12 cellular contexts compared by ENCODE assay signal in genomic region chrX:48520455-48520854, GRCh38. TPM values are rescaled to one million over a fixed set of nuclear protein-coding genes. Genes with fewer than 3 reads are reported as not detected.
DNase-seq lines count a peak whose midpoint lies in the region; ATAC-seq, FAIRE-seq and TF ChIP-seq lines count a peak whose summit lies in the region.
"Had no signal": no experiment of that assay in that cellular context is flagged by ENCODE, and none has a peak within 500 bp of the region (broad histone marks: within the 10 kb centered on the region; RNA-seq: fewer than 3 reads in every experiment).

No MANE protein-coding gene starts in this region.

- peak overlapping the region; percentile 86 to 93 (median 90) for H3K4me3 Mint-ChIP-seq in CD4-positive, alpha-beta memory T cell
- H3K4me3 Mint-ChIP-seq in nephron progenitor cell: peak overlapping the region; percentile 91

- peaks cover 0 to 6% (median 0%) of the 10 kb centered on the region in 8 donors for H3K9me3 Mint-ChIP-seq in CD4-positive, alpha-beta memory T cell
- peaks cover 0 to 3% of the 10 kb centered on the region in 2 donors for H3K9me3 Mint-ChIP-seq in activated naive CD4-positive, alpha-beta T cell treated with anti-CD3 and anti-CD28 coated beads, Interleukin-2, amount 50 U/mL, for 72 hours
- peaks cover 46% of the 10 kb centered on the region for H3K9me3 Mint-ChIP-seq in nephron progenitor cell

- H3K27me3 Mint-ChIP-seq in CD4-positive, alpha-beta memory T cell: no peaks in the 10 kb centered on the region
- H3K27me3 Mint-ChIP-seq in nephron progenitor cell (ENCODE audit: low read depth, poor library complexity): peaks cover under 1% of the 10 kb centered on the region

- POLR2A ChIA-PET in CD4-positive, alpha-beta memory T cell (lab: Charles Lee; ENCODE audit: partially characterized antibody): interaction anchor here (3.4 to 4.0 kb wide), 3 partner anchors 12 to 54 kb away, joined by 17 to 46 read pairs (median 19); partner anchors contain the start of genes PORCN, RBM3 and TBC1D25

- FAIRE-seq in urothelium cell line (lab: Jason Lieb, UNC): no peak
- FAIRE-seq: frontal cortex, TTC549 had no signal

- no peak overlapping the region for H3K4me3 ChIP-seq in CD4-positive, alpha-beta memory T cell (ENCODE audit: low read length in 2 of 2)
- H3K4me3 ChIP-seq in HL-60 (replicated peaks; ENCODE audit: insufficient read depth, low read length): no peak overlapping the region

- peaks cover 28% of the 10 kb centered on the region for H3K4me1 ChIP-seq in CD4-positive, alpha-beta memory T cell (ENCODE audit: insufficient read depth, low read length)

- no peak for ATAC-seq in activated naive CD4-positive, alpha-beta T cell treated with anti-CD3 and anti-CD28 coated beads, Interleukin-2, amount 50 U/mL, for 72 hours
- ATAC-seq in GM19035 (IDR thresholded peaks at IDR 0.05; ENCODE audit: unreplicated experiment): no peak

- H3K36me3 ChIP-seq in CD4-positive, alpha-beta memory T cell (ENCODE audit: insufficient read depth, low read length): no peaks in the 10 kb centered on the region

- no peaks in the 10 kb centered on the region for H3K9me3 ChIP-seq in CD4-positive, alpha-beta memory T cell (ENCODE audit: control insufficient read depth in 1 of 2, low read length in 2 of 2)

- intact Hi-C loops in CD4-positive, alpha-beta memory T cell (cut with micrococcal nuclease): loop anchor here (5.0 kb wide), 1 partner anchor 448 kb away; the partner anchor contains the start of gene ZNF630

- no peak for DNase-seq in CD4-positive, alpha-beta memory T cell
- DNase-seq in HL-60 (ENCODE audit: low read depth in 1 of 2, low spot score in 1 of 2) (no peak), nephron progenitor cell (no peak), urothelium cell line (ENCODE audit: low spot score) (no peak), AG08396 (ENCODE audit: low spot score) (no peak)
- DNase-seq in activated naive CD4-positive, alpha-beta T cell treated with anti-CD3 and anti-CD28 coated beads, Interleukin-2, amount 50 U/mL, for 72 hours (ENCODE audit: low spot score in 2 of 2): no peak
- DNase-seq: Kasumi-1; NCI-H2081; stimulated activated CD4-positive, alpha-beta T cell treated with anti-CD3 and anti-CD28 coated beads, Interleukin-2, amount 100 ng/mL, for 48 hours had no signal

- H3K27ac Mint-ChIP-seq in CD4-positive, alpha-beta memory T cell: peak overlapping the region; percentile 89 to 98 (median 97)
- peak overlapping the region; percentile 95 to 97 for H3K27ac Mint-ChIP-seq in activated naive CD4-positive, alpha-beta T cell treated with anti-CD3 and anti-CD28 coated beads, Interleukin-2, amount 50 U/mL, for 72 hours
- H3K27ac Mint-ChIP-seq in nephron progenitor cell: no peak overlapping the region

- TF ChIP-seq CTCF in HL-60 (IDR thresholded peaks at IDR 0.05; ENCODE audit: insufficient read depth, low read length) (no peak), nephron progenitor cell (IDR thresholded peaks at IDR 0.05) (no peak)

- CTCF ChIA-PET in CD4-positive, alpha-beta memory T cell (lab: Charles Lee; ENCODE audit: partially characterized antibody): no interaction called here

- no peaks in the 10 kb centered on the region for H3K27me3 ChIP-seq in CD4-positive, alpha-beta memory T cell (ENCODE audit: insufficient read depth, low read length)
- no peaks in the 10 kb centered on the region for H3K27me3 ChIP-seq in HL-60 (ENCODE audit: insufficient read depth, poor library complexity, severe bottlenecking)

- H3K27ac ChIP-seq in CD4-positive, alpha-beta memory T cell (ENCODE audit: low read depth, low read length): no peak overlapping the region
- H3K27ac ChIP-seq in HL-60 (replicated peaks): peak overlapping the region; percentile 66

- peaks cover 16 to 37% (median 23%) of the 10 kb centered on the region in 4 donors for H3K4me1 Mint-ChIP-seq in CD4-positive, alpha-beta memory T cell
- H3K4me1 Mint-ChIP-seq in nephron progenitor cell: peaks cover 15% of the 10 kb centered on the region

- H3K36me3 Mint-ChIP-seq in CD4-positive, alpha-beta memory T cell: peaks cover 7 to 19% of the 10 kb centered on the region in 2 donors
- H3K36me3 Mint-ChIP-seq in activated naive CD4-positive, alpha-beta T cell treated with anti-CD3 and anti-CD28 coated beads, Interleukin-2, amount 50 U/mL, for 72 hours: peaks cover 5 to 6% of the 10 kb centered on the region in 2 donors
- H3K36me3 Mint-ChIP-seq in nephron progenitor cell (ENCODE audit: low read depth): peaks cover 8% of the 10 kb centered on the region

RNA-seq across cellular contexts. Expression of gene EBP, which starts 1.2 kb away (rescaled TPM):
- 10 to 100 TPM; 32.1 to 35.9 TPM for total RNA-seq in CD4-positive, alpha-beta memory T cell
- 100 to 1,000 TPM in 1 of 2 donors, 10 to 100 TPM in 1; 80.5 to 130 TPM for polyA plus RNA-seq in CD4-positive, alpha-beta memory T cell
- 100 to 1,000 TPM; 107 to 176 TPM for total RNA-seq in activated naive CD4-positive, alpha-beta T cell treated with anti-CD3 and anti-CD28 coated beads, Interleukin-2, amount 50 U/mL, for 72 hours

RNA-seq across cellular contexts. Expression of gene PORCN, which starts 11.7 kb away (rescaled TPM):
- total RNA-seq in CD4-positive, alpha-beta memory T cell: 10 to 100 TPM; 15.3 to 15.4 TPM
- 10 to 100 TPM; 10.6 to 13.8 TPM for polyA plus RNA-seq in CD4-positive, alpha-beta memory T cell
- 10 to 100 TPM; 10.7 to 11.8 TPM for total RNA-seq in activated naive CD4-positive, alpha-beta T cell treated with anti-CD3 and anti-CD28 coated beads, Interleukin-2, amount 50 U/mL, for 72 hours

RNA-seq across cellular contexts. Expression of gene TBC1D25, which starts 19.1 kb away (rescaled TPM):
- total RNA-seq in CD4-positive, alpha-beta memory T cell: 10 to 100 TPM; 22.8 to 24.5 TPM
- 10 to 100 TPM; 18.6 to 21.1 TPM for polyA plus RNA-seq in CD4-positive, alpha-beta memory T cell
- 10 to 100 TPM; 18.8 to 22.2 TPM for total RNA-seq in activated naive CD4-positive, alpha-beta T cell treated with anti-CD3 and anti-CD28 coated beads, Interleukin-2, amount 50 U/mL, for 72 hours

RNA-seq across cellular contexts. Expression of gene FTSJ1, which starts 44.5 kb away (rescaled TPM):
- 10 to 100 TPM; 48.1 to 54.1 TPM for total RNA-seq in CD4-positive, alpha-beta memory T cell
- 10 to 100 TPM; 69.4 to 92.2 TPM for polyA plus RNA-seq in CD4-positive, alpha-beta memory T cell
- 10 to 100 TPM; 58.4 to 76.6 TPM for total RNA-seq in activated naive CD4-positive, alpha-beta T cell treated with anti-CD3 and anti-CD28 coated beads, Interleukin-2, amount 50 U/mL, for 72 hours

RNA-seq across cellular contexts. Expression of gene SLC38A5, which starts 50.4 kb away (rescaled TPM):
- 10 to 100 TPM; 18.4 to 22.2 TPM for total RNA-seq in CD4-positive, alpha-beta memory T cell
- polyA plus RNA-seq in CD4-positive, alpha-beta memory T cell: 10 to 100 TPM; 20.1 to 34.0 TPM
- total RNA-seq in activated naive CD4-positive, alpha-beta T cell treated with anti-CD3 and anti-CD28 coated beads, Interleukin-2, amount 50 U/mL, for 72 hours: 10 to 100 TPM; 46.3 to 94.5 TPM
